In genomic region chr2:237213325-237214040, GRCh38 we compare ENCODE assay signal across 12 cellular contexts.
DNase-seq lines count a peak whose midpoint lies in the region; TF ChIP-seq lines count a peak whose summit lies in the region.
"Had no signal": no experiment of that assay in that cellular context is flagged by ENCODE, and none has a peak within 500 bp of the region (broad histone marks: within the 10 kb centered on the region; RNA-seq: fewer than 3 reads in every experiment).

No MANE protein-coding gene starts in this region.

- no peak overlapping the region for H2BK15ac ChIP-seq in neuronal stem cell (ENCODE audit: low read length)

- no peaks in the 10 kb centered on the region for H3K36me3 Mint-ChIP-seq in activated CD4-positive, alpha-beta memory T cell treated with anti-CD3 and anti-CD28 coated beads, Interleukin-2, amount 10 ng/mL, durations not matched to agents 7 days and 5 days (ENCODE audit: low read depth)

- H3K14ac ChIP-seq in neuronal stem cell (ENCODE audit: low read length), result no peak overlapping the region

- no peaks in the 10 kb centered on the region for H3K79me1 ChIP-seq in neuronal stem cell (ENCODE audit: low read depth, low read length)

- CTCF ChIA-PET in activated CD4-positive, alpha-beta memory T cell treated with anti-CD3 and anti-CD28 coated beads, Interleukin-2, amount 10 ng/mL, durations not matched to agents 7 days and 5 days (lab: Charles Lee), result no interaction called here

- H2BK120ac ChIP-seq in neuronal stem cell (ENCODE audit: low read depth, low read length), result no peak overlapping the region

- no peak overlapping the region for H2BK12ac ChIP-seq in neuronal stem cell (ENCODE audit: low read length)

- POLR2A ChIA-PET in activated CD4-positive, alpha-beta memory T cell treated with anti-CD3 and anti-CD28 coated beads, Interleukin-2, amount 10 ng/mL, durations not matched to agents 7 days and 5 days (lab: Charles Lee), result no interaction called here

- intact Hi-C loops in ovary (cut with DNase I), result no loop called here

- H3K4ac ChIP-seq in neuronal stem cell (ENCODE audit: low read length), result no peak overlapping the region

- H3K27ac Mint-ChIP-seq in activated CD4-positive, alpha-beta memory T cell treated with anti-CD3 and anti-CD28 coated beads, Interleukin-2, amount 10 ng/mL, durations not matched to agents 7 days and 5 days, result no peak overlapping the region
- H3K27ac Mint-ChIP-seq: B cell had no signal

- 9 to 16% (median 10%) methylated on average over 10 of the region's 10 CpGs for WGBS in ovary, 3 donors
- no CpG with 5 or more reads among the region's 10 CpGs for WGBS in neuronal stem cell (ENCODE audit: extremely low coverage in 2 of 2, insufficient read length in 2 of 2, insufficient replicate concordance in 1 of 2), 2 donors

- no peak overlapping the region for H2BK5ac ChIP-seq in neuronal stem cell (ENCODE audit: low read length)

- H3K23ac ChIP-seq in neuronal stem cell (ENCODE audit: low read depth, low read length, poor library complexity), result no peak overlapping the region

- no peaks in the 10 kb centered on the region for H3K4me1 Mint-ChIP-seq in activated CD4-positive, alpha-beta memory T cell treated with anti-CD3 and anti-CD28 coated beads, Interleukin-2, amount 10 ng/mL, durations not matched to agents 7 days and 5 days
- H3K4me1 Mint-ChIP-seq: B cell had no signal

- no peaks in the 10 kb centered on the region for H3K27me3 ChIP-seq in BE2C
- H3K27me3 ChIP-seq in ovary, result no peaks in the 10 kb centered on the region
- peaks cover 0 to 4% (median 0%) of the 10 kb centered on the region in 3 experiments for H3K27me3 ChIP-seq in neuronal stem cell (ENCODE audit: control insufficient read depth in 3 of 3, insufficient read depth in 3 of 3, low read depth in 1 of 3, low read length in 3 of 3)

- no peak overlapping the region for H3K4me3 ChIP-seq in BE2C (ENCODE audit: low read depth, low read length)
- no peak overlapping the region for H3K4me3 ChIP-seq in SK-N-MC
- H3K4me3 ChIP-seq in fibroblast of villous mesenchyme (ENCODE audit: low read depth, low read length), result no peak overlapping the region
- no peak overlapping the region for H3K4me3 ChIP-seq in ovary
- no peak overlapping the region for H3K4me3 ChIP-seq in neuronal stem cell (ENCODE audit: low read length in 2 of 2)

- H3K9me3 ChIP-seq in BE2C (no peaks in the 10 kb centered on the region), SK-N-MC (ENCODE audit: low read depth, low read length) (no peaks in the 10 kb centered on the region), ovary (no peaks in the 10 kb centered on the region), neuronal stem cell (replicated peaks in 1 of 2; ENCODE audit: control insufficient read depth in 2 of 2, insufficient read depth in 1 of 2, low read depth in 1 of 2, low read length in 2 of 2) (peaks cover 0 to 10% of the 10 kb centered on the region in 2 donors)

- no peak overlapping the region for H3K4me2 ChIP-seq in neuronal stem cell (ENCODE audit: insufficient read depth, low read length, poor library complexity, severe bottlenecking)

- peak; percentile 33 for TF ChIP-seq POLR2A in ovary (IDR thresholded peaks at IDR 0.05)

- no peak overlapping the region for H3K4me3 Mint-ChIP-seq in activated CD4-positive, alpha-beta memory T cell treated with anti-CD3 and anti-CD28 coated beads, Interleukin-2, amount 10 ng/mL, durations not matched to agents 7 days and 5 days
- H3K4me3 Mint-ChIP-seq: B cell had no signal

- H2AFZ ChIP-seq in neuronal stem cell (ENCODE audit: low read length), result no peak overlapping the region

- H4K8ac ChIP-seq in neuronal stem cell (ENCODE audit: low read depth, low read length), result no peak overlapping the region

- no peak overlapping the region for H3K18ac ChIP-seq in neuronal stem cell (ENCODE audit: low read length)

- H3K27ac ChIP-seq in SK-N-MC, result peak overlapping the region; percentile 75
- peak overlapping the region in 1 of 2 donors; percentile 29 for H3K27ac ChIP-seq in ovary
- no peak overlapping the region for H3K27ac ChIP-seq in neuronal stem cell (replicated peaks; ENCODE audit: low read length)

- no peaks in the 10 kb centered on the region for H3K9me3 Mint-ChIP-seq in activated CD4-positive, alpha-beta memory T cell treated with anti-CD3 and anti-CD28 coated beads, Interleukin-2, amount 10 ng/mL, durations not matched to agents 7 days and 5 days

- DNase-seq in BE2C, result peak; percentile 26
- DNase-seq in SK-N-MC (ENCODE audit: low read depth, low spot score), result no peak
- peak; percentile 93 for DNase-seq in fibroblast of villous mesenchyme (ENCODE audit: low read depth)
- peak; percentile 81 to 87 (median 84) for DNase-seq in ovary
- DNase-seq in NCI-H146 (lab: John Stamatoyannopoulos, UW), result no peak
- DNase-seq in RKO (ENCODE audit: low spot score), result no peak
- no peak for DNase-seq in activated CD4-positive, alpha-beta memory T cell treated with anti-CD3 and anti-CD28 coated beads, Interleukin-2, amount 10 ng/mL, durations not matched to agents 7 days and 5 days
- no peak for DNase-seq in neuronal stem cell (ENCODE audit: low spot score)
- DNase-seq: KG1; NCI-H69; stimulated activated naive CD8-positive, alpha-beta T cell treated with anti-CD3 and anti-CD28 coated beads, Interleukin-15, Interleukin-2, amounts not matched to agents 100 U/mL and 50 U/mL, for 24 hours had no signal

- peaks cover 2% of the 10 kb centered on the region for H3K27me3 Mint-ChIP-seq in activated CD4-positive, alpha-beta memory T cell treated with anti-CD3 and anti-CD28 coated beads, Interleukin-2, amount 10 ng/mL, durations not matched to agents 7 days and 5 days

- no peak for TF ChIP-seq EP300 in ovary (IDR thresholded peaks at IDR 0.05)

- H3K9ac ChIP-seq in SK-N-MC (ENCODE audit: insufficient read length) (no peak overlapping the region), neuronal stem cell (ENCODE audit: low read depth, low read length, poor library complexity) (no peak overlapping the region)

- H3K4me1 ChIP-seq in BE2C, result peaks cover 3% of the 10 kb centered on the region; the same call in 1 of the 2 replicates
- H3K4me1 ChIP-seq in ovary (ENCODE audit: insufficient read depth), result peaks cover 10% of the 10 kb centered on the region
- H3K4me1 ChIP-seq in neuronal stem cell (ENCODE audit: control insufficient read depth in 2 of 2, insufficient read depth in 1 of 2, low read depth in 1 of 2, low read length in 2 of 2), result peaks cover 0 to 8% of the 10 kb centered on the region in 2 donors

- TF ChIP-seq CTCF in BE2C (IDR thresholded peaks at IDR 0.05; ENCODE audit: low read depth, low read length), result no peak
- TF ChIP-seq CTCF in fibroblast of villous mesenchyme (IDR thresholded peaks at IDR 0.05; ENCODE audit: insufficient read depth, low read depth, low read length), result no peak
- TF ChIP-seq CTCF in ovary (IDR thresholded peaks at IDR 0.05), result no peak

- H4K91ac ChIP-seq in neuronal stem cell (ENCODE audit: low read depth, low read length, poor library complexity), result no peak overlapping the region

- no peak overlapping the region for H2AK5ac ChIP-seq in neuronal stem cell (ENCODE audit: low read depth, low read length)

- H3K36me3 ChIP-seq in BE2C (no peaks in the 10 kb centered on the region), SK-N-MC (ENCODE audit: insufficient read depth, low read length) (no peaks in the 10 kb centered on the region), ovary (no peaks in the 10 kb centered on the region), neuronal stem cell (replicated peaks in 1 of 2; ENCODE audit: control insufficient read depth in 2 of 2, insufficient read depth in 2 of 2, low read length in 2 of 2) (peaks cover 0 to 1% of the 10 kb centered on the region in 2 donors)

Comparison
In these comparisons a context has a peak if more than half of its experiments do, and no peak if none do; other contexts are left out.
1. DNase-seq: peak in BE2C (single experiment), fibroblast of villous mesenchyme (single experiment) and ovary (5 of 5); none in SK-N-MC (single experiment), NCI-H146 (single experiment), RKO (single experiment), activated CD4-positive, alpha-beta memory T cell treated with anti-CD3 and anti-CD28 coated beads, Interleukin-2, amount 10 ng/mL, durations not matched to agents 7 days and 5 days (single experiment) and neuronal stem cell (single experiment).